In genomic region chr4:105092768-105093167, GRCh38 we compare ENCODE assay signal across 26 cellular contexts. TPM values are rescaled to one million over a fixed set of nuclear protein-coding genes. Genes with fewer than 3 reads are reported as not detected.
DNase-seq lines count a peak whose midpoint lies in the region; ATAC-seq, FAIRE-seq and TF ChIP-seq lines count a peak whose summit lies in the region.
"Had no signal": no experiment of that assay in that cellular context is flagged by ENCODE, and none has a peak within 500 bp of the region (broad histone marks: within the 10 kb centered on the region; RNA-seq: fewer than 3 reads in every experiment).

No MANE protein-coding gene starts in this region.

- DNase-seq in A673 (ENCODE audit: low spot score) (peak; percentile 48), H54 (ENCODE audit: insufficient read length, low spot score) (no peak), foreskin keratinocyte (peak; percentile 62 to 81), NCI-H2227 treated with DMSO at 0.1 percent for 48 hours (lab: John Stamatoyannopoulos, UW) (no peak), DMS79 treated with DMSO at 0.1 percent for 48 hours (lab: John Stamatoyannopoulos, UW) (no peak)
- DNase-seq: activated CD4-positive, alpha-beta T cell treated with anti-CD3 and anti-CD28 coated beads, Interleukin-2, amount 50 U/mL, for 1 hour; activated CD8-positive, alpha-beta memory T cell treated with anti-CD3 and anti-CD28 coated beads, Interleukin-2, amount 50 U/mL, for 4 hours; C1 segment of cervical spinal cord; heart right ventricle; KG1; NCI-H187; NCI-H345; PC-9; SJCRH30; stimulated activated CD4-positive, alpha-beta T cell treated with anti-CD3 and anti-CD28 coated beads, Interleukin-1b, Interleukin-23, amount 100 ng/mL, for 48 hours; substantia nigra; T-helper 2 cell; WERI-Rb-1 had no signal

- ATAC-seq in SK-N-SH treated with all-trans-retinoic acid at 6 μM for 48 hours (peak; percentile 35), foreskin keratinocyte (peak; percentile 33), HG03378 (IDR thresholded peaks at IDR 0.05; ENCODE audit: unreplicated experiment) (no peak), GM18519 (IDR thresholded peaks at IDR 0.05; ENCODE audit: low FRiP score, unreplicated experiment) (no peak)
- ATAC-seq: activated T-helper 17 cell treated with anti-CD3 and anti-CD28 coated beads, Interleukin-2, amount 50 U/mL, for 72 hours; heart right ventricle had no signal

- H3K36me3 ChIP-seq in A673 (ENCODE audit: insufficient read depth, low read length, poor library complexity, severe bottlenecking) = no peaks in the 10 kb centered on the region
- H3K36me3 ChIP-seq: heart right ventricle, neural progenitor cell, SJCRH30, WERI-Rb-1 had no signal

- peaks cover 9% of the 10 kb centered on the region for H3K9me3 ChIP-seq in A673 (ENCODE audit: low read depth, low read length, poor library complexity, severe bottlenecking)

- H3K27me3 ChIP-seq in A673 (replicated peaks; ENCODE audit: insufficient read depth, low read depth, low read length, poor library complexity) = no peaks in the 10 kb centered on the region
- no peaks in the 10 kb centered on the region for H3K27me3 ChIP-seq in foreskin keratinocyte
- H3K27me3 ChIP-seq: heart right ventricle, neural progenitor cell, SJCRH30 had no signal

- no TSS peak for BruUV-seq in A673 (replicated peaks; lab: Mats Ljungman, UMichigan)

- no peak for TF ChIP-seq POLR2A in H54 (IDR thresholded peaks at IDR 0.05; ENCODE audit: low read depth, low read length)

- H3K4me1 ChIP-seq in A673 (ENCODE audit: insufficient read depth, low read length, poor library complexity, severe bottlenecking) (peaks cover 6% of the 10 kb centered on the region), foreskin keratinocyte (peaks cover 17% of the 10 kb centered on the region)

- FAIRE-seq in H54 (lab: Jason Lieb, UNC) = peak; percentile 43
- FAIRE-seq: A204.1, H1 had no signal

- no peak overlapping the region for H3K4me3 ChIP-seq in A673 (ENCODE audit: low read depth, low read length, poor library complexity, severe bottlenecking)
- H3K4me3 ChIP-seq: heart right ventricle, neural progenitor cell, PC-9, SJCRH30, skin epidermis had no signal

- TF ChIP-seq CTCF in A673 (conservative IDR thresholded peaks at IDR 0.05; ENCODE audit: low read depth, low read length) (no peak), foreskin keratinocyte (conservative IDR thresholded peaks at IDR 0.05) (no peak)

- POLR2A ChIA-PET in A673 (lab: Charles Lee; ENCODE audit: low non-redundant PET) = no interaction called here

- intact Hi-C loops in A673 (cut with micrococcal nuclease; ENCODE audit: unreplicated experiment) = no loop called here

- CTCF ChIA-PET in A673 (lab: Charles Lee) = no interaction called here

- no peak overlapping the region for H3K27ac ChIP-seq in A673 (ENCODE audit: low read depth, low read length, poor library complexity, severe bottlenecking)
- H3K27ac ChIP-seq in foreskin keratinocyte = no peak overlapping the region
- H3K27ac ChIP-seq: heart right ventricle, neural progenitor cell, PC-9, SJCRH30, skin epidermis, WERI-Rb-1 had no signal

TF ChIP-seq in SK-N-SH treated with all-trans-retinoic acid at 6 μM for 48 hours, 23 proteins besides CTCF, POLR2A, EP300 and RAD21:
- TF ChIP-seq ZC3H10 (CRISPR knock-in tag; IDR thresholded peaks at IDR 0.05) = no peak
- TF ChIP-seq PPARA (CRISPR knock-in tag; IDR thresholded peaks at IDR 0.05; ENCODE audit: borderline replicate concordance) = no peak
- no peak for TF ChIP-seq TOX (CRISPR knock-in tag; IDR thresholded peaks at IDR 0.05; ENCODE audit: borderline replicate concordance)
- no peak for TF ChIP-seq BACH2 (CRISPR knock-in tag; IDR thresholded peaks at IDR 0.05; ENCODE audit: borderline replicate concordance)
- no peak for TF ChIP-seq ZNF565 (CRISPR knock-in tag; conservative IDR thresholded peaks at IDR 0.05; ENCODE audit: low read depth)
- TF ChIP-seq ISL1 (CRISPR knock-in tag; IDR thresholded peaks at IDR 0.05) = no peak
- TF ChIP-seq ZFP3 (CRISPR knock-in tag; IDR thresholded peaks at IDR 0.05) = no peak
- TF ChIP-seq ESRRG (CRISPR knock-in tag; IDR thresholded peaks at IDR 0.05) = no peak
- TF ChIP-seq CSDC2 (CRISPR knock-in tag; IDR thresholded peaks at IDR 0.05) = no peak
- TF ChIP-seq TCF4 (CRISPR knock-in tag; IDR thresholded peaks at IDR 0.05; ENCODE audit: borderline replicate concordance) = no peak
- TF ChIP-seq SNAI2 (CRISPR knock-in tag; IDR thresholded peaks at IDR 0.05) = no peak
- no peak for TF ChIP-seq ZFP30 (CRISPR knock-in tag; IDR thresholded peaks at IDR 0.05)
- no peak for TF ChIP-seq CREB5 (CRISPR knock-in tag; IDR thresholded peaks at IDR 0.05; ENCODE audit: low read depth)
- TF ChIP-seq ZNF70 (CRISPR knock-in tag; IDR thresholded peaks at IDR 0.05) = no peak
- TF ChIP-seq OSR1 (CRISPR knock-in tag; IDR thresholded peaks at IDR 0.05) = no peak
- TF ChIP-seq CSRNP3 (CRISPR knock-in tag; IDR thresholded peaks at IDR 0.05) = no peak
- no peak for TF ChIP-seq ARNTL (CRISPR knock-in tag; IDR thresholded peaks at IDR 0.05; ENCODE audit: borderline replicate concordance, low read depth)
- TF ChIP-seq GLIS3 (CRISPR knock-in tag; IDR thresholded peaks at IDR 0.05) = no peak
- no peak for TF ChIP-seq ZNF8 (CRISPR knock-in tag; IDR thresholded peaks at IDR 0.05)
- no peak for TF ChIP-seq POU6F1 (CRISPR knock-in tag; IDR thresholded peaks at IDR 0.05; ENCODE audit: borderline replicate concordance, low read depth)

RNA-seq across cellular contexts. Expression of gene TET2, which starts 53.9 kb away (rescaled TPM):
- total RNA-seq in A673 (2021) (22.8 and 25.7 TPM in 2 replicates), foreskin keratinocyte (11.9 and 13.2 TPM in 2 replicates)
- 1.2 TPM in 2 replicates for polyA plus RNA-seq in foreskin keratinocyte

Comparison
In these comparisons a context has a peak if more than half of its experiments do, and no peak if none do; other contexts are left out.
1. DNase-seq: peak in A673 (single experiment) and foreskin keratinocyte (2 of 2); none in H54 (single experiment), NCI-H2227 treated with DMSO at 0.1 percent for 48 hours (single experiment) and DMS79 treated with DMSO at 0.1 percent for 48 hours (single experiment).
2. ATAC-seq: peak in SK-N-SH treated with all-trans-retinoic acid at 6 μM for 48 hours (single experiment) and foreskin keratinocyte (single experiment); none in HG03378 (single experiment) and GM18519 (single experiment).